In genomic region chr6:166127624-166128472, GRCh38 we compare ENCODE assay signal across 25 cellular contexts. TPM values are rescaled to one million over a fixed set of nuclear protein-coding genes. Genes with fewer than 3 reads are reported as not detected.
"Had no signal": no experiment of that assay in that cellular context is flagged by ENCODE, and none has a peak within 500 bp of the region (broad histone marks: within the 10 kb centered on the region; RNA-seq: fewer than 3 reads in every experiment).

No MANE protein-coding gene starts in this region.

- H3K27ac ChIP-seq: SJSA1, SK-N-MC had no signal

- H3K9me3 ChIP-seq: MG63, SJSA1 had no signal

- H3K36me3 ChIP-seq: MG63, SJSA1 had no signal

- H3K4me3 ChIP-seq: MG63, SJSA1, SK-N-MC had no signal

- H3K27me3 ChIP-seq: MG63 had no signal

- ATAC-seq: HepG2, Panc1, PC-3, Right ventricle myocardium inferior had no signal

- H3K4me1 ChIP-seq: SJSA1 had no signal

- DNase-seq: IMR-90; Karpas-422; KG1; MG63; NCI-H1092; NCI-H1105 treated with DMSO at 0.1 percent for 48 hours; NCI-H1417 treated with DMSO at 0.1 percent for 48 hours; NCI-H146; NCI-H1694 treated with DMSO at 0.1 percent for 48 hours; NCI-H1930; NCI-H2081; NCI-H2107; NCI-H2227 treated with DMSO at 0.1 percent for 48 hours; NCI-H526 treated with DMSO at 0.1 percent for 48 hours; NCI-H748 treated with DMSO at 0.1 percent for 48 hours; NK-92 treated with Interleukin-12 subunit alpha and Interleukin-12 subunit beta, amount 100 ng/mL, for 24 hours; PC-3; SIG-M5; SW 1271 had no signal

RNA-seq across cellular contexts. Expression of gene TBXT, which starts 39.8 kb away (rescaled TPM):
- total RNA-seq: HepG2, HT1080, IMR-90, PC-3, Right ventricle myocardium inferior, SJSA1 had no signal
- polyA plus RNA-seq: HepG2, IMR-90 had no signal
